ENCODE assay signal across 1 cellular context in genomic region chr2:11500702-11501303, GRCh38.
TF ChIP-seq lines count a peak whose summit lies in the region.

No MANE protein-coding gene starts in this region.

TF ChIP-seq in H1, 55 proteins besides CTCF, POLR2A, EP300 and RAD21:
- TF ChIP-seq SUZ12 (IDR thresholded peaks at IDR 0.05; ENCODE audit: low read length) (no peak), PHF8 (conservative IDR thresholded peaks at IDR 0.05; ENCODE audit: low read depth, low read length) (no peak), TAF7 (optimal IDR thresholded peaks at IDR 0.05; ENCODE audit: borderline replicate concordance, low read depth, low read length) (no peak), NRF1 (IDR thresholded peaks at IDR 0.05; ENCODE audit: low read depth, low read length) (no peak), CHD1 (IDR thresholded peaks at IDR 0.05; ENCODE audit: low read depth, low read length) (no peak), POLR2AphosphoS5 (IDR thresholded peaks at IDR 0.05; ENCODE audit: low read depth, low read length) (no peak), ASH2L (IDR thresholded peaks at IDR 0.05; ENCODE audit: low read length) (no peak), SIN3A (conservative IDR thresholded peaks at IDR 0.05 in 1 of 2, IDR thresholded peaks at IDR 0.05 in 1 of 2; ENCODE audit: low read depth in 1 of 2, low read length in 2 of 2) (no peak), USF2 (IDR thresholded peaks at IDR 0.05; ENCODE audit: low read length) (no peak), EZH2 (IDR thresholded peaks at IDR 0.05; ENCODE audit: low read depth, low read length, severe bottlenecking) (no peak), SAP30 (IDR thresholded peaks at IDR 0.05; ENCODE audit: insufficient read depth, insufficient replicate concordance, low read length) (no peak), SIRT6 (IDR thresholded peaks at IDR 0.05; ENCODE audit: low read length) (no peak), EGR1 (IDR thresholded peaks at IDR 0.05; ENCODE audit: borderline replicate concordance, low read depth, low read length) (no peak), SRF (IDR thresholded peaks at IDR 0.05; ENCODE audit: low read depth, low read length) (no peak), GABPA (IDR thresholded peaks at IDR 0.05; ENCODE audit: borderline replicate concordance, insufficient read depth, low read length) (no peak), JUND (IDR thresholded peaks at IDR 0.05; ENCODE audit: low read length) (no peak), TCF12 (IDR thresholded peaks at IDR 0.05; ENCODE audit: low read depth, low read length) (no peak), CBX5 (IDR thresholded peaks at IDR 0.05; ENCODE audit: low read depth, low read length) (no peak), YY1 (IDR thresholded peaks at IDR 0.05; ENCODE audit: low read depth, low read length) (no peak), CEBPB (IDR thresholded peaks at IDR 0.05; ENCODE audit: low read depth, low read length) (no peak)
